Comparison of ENCODE assay signal across 22 cellular contexts in the genomic region with DNA sequence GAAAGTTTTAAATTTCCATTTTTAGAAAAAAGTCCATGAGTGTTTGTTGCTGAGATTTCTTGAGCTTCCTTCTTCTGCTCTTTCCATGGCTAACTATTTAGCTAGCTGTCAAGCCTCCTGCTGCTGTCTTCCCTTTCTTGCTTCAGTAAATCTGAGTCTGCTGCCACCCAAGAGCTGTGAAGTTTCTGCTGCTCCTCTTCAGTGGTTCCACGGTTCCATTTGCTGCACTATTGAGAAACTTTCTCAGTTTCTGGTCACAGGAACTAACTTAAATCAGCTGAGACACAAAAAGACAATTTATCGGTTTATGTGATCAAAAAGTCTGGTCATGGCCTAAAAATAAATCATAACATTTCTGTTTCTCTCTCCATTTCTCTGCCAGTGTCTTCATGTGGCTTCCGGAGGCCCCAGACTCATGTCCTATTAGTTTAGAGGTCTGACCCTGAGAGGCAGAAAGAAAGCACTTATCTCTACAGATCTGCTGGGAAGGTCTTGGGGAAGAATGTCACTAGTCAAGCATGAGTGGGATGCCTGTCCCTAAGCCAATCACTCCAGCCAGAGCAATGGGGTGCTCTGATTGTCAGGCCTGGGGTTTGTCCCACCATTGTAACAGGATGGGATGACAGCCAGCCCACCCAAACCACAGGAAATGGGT.
A peak's percentile ranks its signal among the peaks of the same experiment; 100 is the strongest.
DNase-seq lines count a peak whose midpoint lies in the region; ATAC-seq lines count a peak whose summit lies in the region.
"Had no signal": no experiment of that assay in that cellular context is flagged by ENCODE, and none has a peak within 500 bp of the region (broad histone marks: within the 10 kb centered on the region; RNA-seq: fewer than 3 reads in every experiment).

No MANE protein-coding gene starts in this region.

- H3K79me2 ChIP-seq in Karpas-422 (ENCODE audit: low read length): no peaks in the 10 kb centered on the region

- H3K9ac ChIP-seq in Karpas-422 (ENCODE audit: low read length): peak overlapping the region; percentile 65
- H3K9ac ChIP-seq: SK-N-SH had no signal

- POLR2A ChIA-PET in activated CD4-positive, alpha-beta T cell treated with anti-CD3 and anti-CD28 coated beads, Interleukin-2, amount 10 ng/mL, durations not matched to agents 7 days and 5 days (lab: Charles Lee): no interaction called here
- POLR2A ChIA-PET in CD8-positive, alpha-beta memory T cell (lab: Charles Lee): no interaction called here

- H4K20me1 ChIP-seq in Karpas-422 (ENCODE audit: insufficient read depth, low read depth, low read length): no peaks in the 10 kb centered on the region

- peaks cover 20% of the 10 kb centered on the region for H3K27me3 Mint-ChIP-seq in activated CD4-positive, alpha-beta T cell treated with anti-CD3 and anti-CD28 coated beads, Interleukin-2, amount 10 ng/mL, durations not matched to agents 24 days and 14 days
- H3K27me3 Mint-ChIP-seq in activated CD4-positive, alpha-beta T cell treated with anti-CD3 and anti-CD28 coated beads, Interleukin-2, amount 10 ng/mL, durations not matched to agents 7 days and 5 days: peaks cover 16% of the 10 kb centered on the region
- H3K27me3 Mint-ChIP-seq in memory B cell: no peaks in the 10 kb centered on the region
- peaks cover 15 to 75% of the 10 kb centered on the region in 2 donors for H3K27me3 Mint-ChIP-seq in CD8-positive, alpha-beta memory T cell

- ATAC-seq in memory B cell (ENCODE audit: low read depth) (no peak), HG03457 (IDR thresholded peaks at IDR 0.05; ENCODE audit: unreplicated experiment) (no peak), HG03521 (IDR thresholded peaks at IDR 0.05; ENCODE audit: unreplicated experiment) (no peak)
- ATAC-seq: K562, Right ventricle myocardium inferior had no signal

- peaks cover 79% of the 10 kb centered on the region for H3K4me1 ChIP-seq in Karpas-422 (ENCODE audit: low read length)
- no peaks in the 10 kb centered on the region for H3K4me1 ChIP-seq in CD8-positive, alpha-beta memory T cell (ENCODE audit: insufficient read depth, low read length)

- no peaks in the 10 kb centered on the region for H3K9me3 Mint-ChIP-seq in activated CD4-positive, alpha-beta T cell treated with anti-CD3 and anti-CD28 coated beads, Interleukin-2, amount 10 ng/mL, durations not matched to agents 24 days and 14 days
- no peaks in the 10 kb centered on the region for H3K9me3 Mint-ChIP-seq in activated CD4-positive, alpha-beta T cell treated with anti-CD3 and anti-CD28 coated beads, Interleukin-2, amount 10 ng/mL, durations not matched to agents 7 days and 5 days
- no peaks in the 10 kb centered on the region for H3K9me3 Mint-ChIP-seq in memory B cell
- H3K9me3 Mint-ChIP-seq in CD8-positive, alpha-beta memory T cell: peaks cover 0 to 2% (median 0%) of the 10 kb centered on the region in 5 donors
- H3K9me3 Mint-ChIP-seq: H9 had no signal

- H3K9me3 ChIP-seq in Karpas-422 (ENCODE audit: low read length): no peaks in the 10 kb centered on the region
- H3K9me3 ChIP-seq in CD8-positive, alpha-beta memory T cell (ENCODE audit: low read length): no peaks in the 10 kb centered on the region
- H3K9me3 ChIP-seq: SK-N-SH had no signal

- no peaks in the 10 kb centered on the region for H3K9me2 ChIP-seq in Karpas-422 (replicated peaks; ENCODE audit: insufficient read depth, low read length)
- H3K9me2 ChIP-seq: SK-N-SH had no signal

- H3K4me3 Mint-ChIP-seq in activated CD4-positive, alpha-beta T cell treated with anti-CD3 and anti-CD28 coated beads, Interleukin-2, amount 10 ng/mL, durations not matched to agents 24 days and 14 days: no peak overlapping the region
- H3K4me3 Mint-ChIP-seq in activated CD4-positive, alpha-beta T cell treated with anti-CD3 and anti-CD28 coated beads, Interleukin-2, amount 10 ng/mL, durations not matched to agents 7 days and 5 days: no peak overlapping the region
- H3K4me3 Mint-ChIP-seq in memory B cell: peak overlapping the region; percentile 55
- no peak overlapping the region for H3K4me3 Mint-ChIP-seq in CD8-positive, alpha-beta memory T cell
- H3K4me3 Mint-ChIP-seq: H9 had no signal

- peak overlapping the region; percentile 99 for H3K27ac ChIP-seq in Karpas-422 (ENCODE audit: low read length)
- H3K27ac ChIP-seq in CD8-positive, alpha-beta memory T cell (ENCODE audit: low read depth, low read length): no peak overlapping the region
- H3K27ac ChIP-seq: HL-60 had no signal

- intact Hi-C loops in activated CD4-positive, alpha-beta T cell treated with anti-CD3 and anti-CD28 coated beads, Interleukin-2, amount 10 ng/mL, durations not matched to agents 24 days and 14 days (cut with micrococcal nuclease): no loop called here

- H3K4me2 ChIP-seq in Karpas-422 (ENCODE audit: low read depth, low read length, poor library complexity, severe bottlenecking): peak overlapping the region; percentile 76
- H3K4me2 ChIP-seq: SK-N-SH had no signal

- no peaks in the 10 kb centered on the region for H3K36me3 ChIP-seq in Karpas-422 (ENCODE audit: insufficient read depth, low read length)
- H3K36me3 ChIP-seq in CD8-positive, alpha-beta memory T cell (ENCODE audit: insufficient read depth, low read length): no peaks in the 10 kb centered on the region

- peak overlapping the region; percentile 90 for H2AFZ ChIP-seq in Karpas-422 (ENCODE audit: low read length)

- CTCF ChIA-PET in activated CD4-positive, alpha-beta T cell treated with anti-CD3 and anti-CD28 coated beads, Interleukin-2, amount 10 ng/mL, durations not matched to agents 7 days and 5 days (lab: Charles Lee): no interaction called here
- CTCF ChIA-PET in CD8-positive, alpha-beta memory T cell (lab: Charles Lee): no interaction called here

- no peaks in the 10 kb centered on the region for H3K4me1 Mint-ChIP-seq in activated CD4-positive, alpha-beta T cell treated with anti-CD3 and anti-CD28 coated beads, Interleukin-2, amount 10 ng/mL, durations not matched to agents 24 days and 14 days
- no peaks in the 10 kb centered on the region for H3K4me1 Mint-ChIP-seq in activated CD4-positive, alpha-beta T cell treated with anti-CD3 and anti-CD28 coated beads, Interleukin-2, amount 10 ng/mL, durations not matched to agents 7 days and 5 days
- peaks cover 46% of the 10 kb centered on the region for H3K4me1 Mint-ChIP-seq in memory B cell
- no peaks in the 10 kb centered on the region for H3K4me1 Mint-ChIP-seq in CD8-positive, alpha-beta memory T cell

- H3K36me3 Mint-ChIP-seq in activated CD4-positive, alpha-beta T cell treated with anti-CD3 and anti-CD28 coated beads, Interleukin-2, amount 10 ng/mL, durations not matched to agents 24 days and 14 days (ENCODE audit: low read depth): no peaks in the 10 kb centered on the region
- H3K36me3 Mint-ChIP-seq in activated CD4-positive, alpha-beta T cell treated with anti-CD3 and anti-CD28 coated beads, Interleukin-2, amount 10 ng/mL, durations not matched to agents 7 days and 5 days (ENCODE audit: low read depth): no peaks in the 10 kb centered on the region
- H3K36me3 Mint-ChIP-seq in memory B cell: no peaks in the 10 kb centered on the region
- peaks cover 0 to 2% (median 0%) of the 10 kb centered on the region in 3 donors for H3K36me3 Mint-ChIP-seq in CD8-positive, alpha-beta memory T cell

- H3K4me3 ChIP-seq in Karpas-422 (ENCODE audit: low read length): peak overlapping the region; percentile 56; the same call in 1 of the 2 replicates
- H3K4me3 ChIP-seq in CD8-positive, alpha-beta memory T cell (ENCODE audit: low read length): no peak overlapping the region
- H3K4me3 ChIP-seq: K562 had no signal

- no peak for DNase-seq in activated CD4-positive, alpha-beta T cell treated with anti-CD3 and anti-CD28 coated beads, Interleukin-2, amount 10 ng/mL, durations not matched to agents 24 days and 14 days
- DNase-seq in activated CD4-positive, alpha-beta T cell treated with anti-CD3 and anti-CD28 coated beads, Interleukin-2, amount 10 ng/mL, durations not matched to agents 7 days and 5 days: no peak
- DNase-seq in Karpas-422: peak; percentile 61
- DNase-seq in memory B cell (ENCODE audit: low spot score in 2 of 2): no peak
- DNase-seq in activated gamma-delta T cell (lab: John Stamatoyannopoulos, UW): no peak
- no peak for DNase-seq in CD8-positive, alpha-beta memory T cell
- DNase-seq: 8988T; C1 segment of cervical spinal cord; H9; NCI-H1436; NCI-H2029; NCI-H2171; NCI-H446; NCI-H69; NK-92 treated with Interleukin-12 subunit alpha and Interleukin-12 subunit beta, amount 100 ng/mL, for 24 hours; SK-N-SH; T-helper 1 cell had no signal

- peak overlapping the region; percentile 4 for H3K27ac Mint-ChIP-seq in activated CD4-positive, alpha-beta T cell treated with anti-CD3 and anti-CD28 coated beads, Interleukin-2, amount 10 ng/mL, durations not matched to agents 24 days and 14 days
- no peak overlapping the region for H3K27ac Mint-ChIP-seq in activated CD4-positive, alpha-beta T cell treated with anti-CD3 and anti-CD28 coated beads, Interleukin-2, amount 10 ng/mL, durations not matched to agents 7 days and 5 days
- peak overlapping the region; percentile 4 for H3K27ac Mint-ChIP-seq in memory B cell
- H3K27ac Mint-ChIP-seq in CD8-positive, alpha-beta memory T cell: no peak overlapping the region
- H3K27ac Mint-ChIP-seq: H9 had no signal

- H3K27me3 ChIP-seq in Karpas-422 (ENCODE audit: low read length): no peaks in the 10 kb centered on the region
- peaks cover 5% of the 10 kb centered on the region for H3K27me3 ChIP-seq in CD8-positive, alpha-beta memory T cell (ENCODE audit: insufficient read depth, low read length, poor library complexity, severe bottlenecking)

Comparison
In these comparisons a context has a peak if more than half of its experiments do, and no peak if none do; other contexts are left out.
1. H3K27ac Mint-ChIP-seq: peak in activated CD4-positive, alpha-beta T cell treated with anti-CD3 and anti-CD28 coated beads, Interleukin-2, amount 10 ng/mL, durations not matched to agents 24 days and 14 days (single experiment) and memory B cell (single experiment); none in activated CD4-positive, alpha-beta T cell treated with anti-CD3 and anti-CD28 coated beads, Interleukin-2, amount 10 ng/mL, durations not matched to agents 7 days and 5 days (single experiment) and CD8-positive, alpha-beta memory T cell (0 of 8).